8 cellular contexts compared by ENCODE assay signal in the genomic region with DNA sequence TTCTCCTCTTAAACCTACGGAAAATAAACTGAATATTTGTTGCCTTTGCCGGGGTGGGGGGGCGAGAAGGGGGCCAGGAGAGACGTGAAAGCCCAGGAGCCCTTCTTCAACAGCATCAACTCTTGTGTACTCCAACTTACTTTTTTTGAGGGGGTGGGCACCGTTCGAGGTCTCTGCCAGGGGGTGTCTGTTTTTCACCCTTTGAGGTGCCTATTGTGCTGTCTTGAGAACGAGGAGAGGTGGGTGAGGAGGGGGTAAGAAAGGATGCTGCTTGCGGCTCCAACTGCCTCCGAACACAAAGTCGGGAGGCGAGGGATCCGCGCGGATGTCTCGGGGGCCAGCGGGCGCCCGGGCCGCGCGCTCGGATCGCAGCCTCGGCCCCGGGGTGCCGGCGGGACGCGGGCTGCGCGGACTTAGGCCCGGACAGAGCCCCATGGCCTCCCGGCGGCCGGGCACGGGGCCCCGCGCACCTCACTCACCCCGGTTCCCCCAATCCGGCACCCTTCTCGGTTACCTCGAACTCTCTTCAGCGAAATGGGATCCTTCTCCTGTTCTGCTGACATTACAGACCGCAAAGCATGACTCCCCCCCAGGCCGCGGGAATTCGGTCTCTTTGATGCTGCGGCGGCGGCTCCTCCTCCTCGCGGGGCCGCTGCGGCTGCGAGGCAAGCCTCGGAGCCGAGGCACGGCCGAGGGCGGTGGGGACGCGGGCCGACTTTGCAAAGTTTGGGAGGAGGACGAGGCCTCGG. TPM values are rescaled to one million over a fixed set of nuclear protein-coding genes. Genes with fewer than 3 reads are reported as not detected.
DNase-seq lines count a peak whose midpoint lies in the region; ATAC-seq and TF ChIP-seq lines count a peak whose summit lies in the region.

No MANE protein-coding gene starts in this region.

- H3K4me1 Mint-ChIP-seq in activated CD4-positive, alpha-beta T cell treated with anti-CD3 and anti-CD28 coated beads, Interleukin-2, amount 10 ng/mL, durations not matched to agents 24 days and 14 days: peaks cover 2% of the 10 kb centered on the region
- peaks cover 1 to 5% (median 3%) of the 10 kb centered on the region in 4 donors for H3K4me1 Mint-ChIP-seq in naive thymus-derived CD8-positive, alpha-beta T cell

- peaks cover 6% of the 10 kb centered on the region for H3K79me2 ChIP-seq in fibroblast of lung (ENCODE audit: control insufficient read depth, insufficient read depth, low read length)

- H3K27ac ChIP-seq in fibroblast of lung (ENCODE audit: insufficient read depth, low read length): peak overlapping the region; percentile 64

- no peak for TF ChIP-seq CTCF in GM10266 (IDR thresholded peaks at IDR 0.05; ENCODE audit: control insufficient read depth, insufficient read depth, low read depth, missing control alignments)
- TF ChIP-seq CTCF in fibroblast of lung (conservative IDR thresholded peaks at IDR 0.05 in 1 of 2, IDR thresholded peaks at IDR 0.05 in 1 of 2; ENCODE audit: low read depth in 1 of 2, low read length in 2 of 2): no peak

- H3K27me3 ChIP-seq in fibroblast of lung (ENCODE audit: control insufficient read depth, insufficient read depth, low read length): no peaks in the 10 kb centered on the region

- no peak overlapping the region for H3K27ac Mint-ChIP-seq in activated CD4-positive, alpha-beta T cell treated with anti-CD3 and anti-CD28 coated beads, Interleukin-2, amount 10 ng/mL, durations not matched to agents 24 days and 14 days
- H3K27ac Mint-ChIP-seq in naive thymus-derived CD8-positive, alpha-beta T cell: no peak overlapping the region

- H3K4me1 ChIP-seq in fibroblast of lung (ENCODE audit: control insufficient read depth, extremely low read depth, insufficient read depth, low read length): no peaks in the 10 kb centered on the region

- intact Hi-C loops in activated CD4-positive, alpha-beta T cell treated with anti-CD3 and anti-CD28 coated beads, Interleukin-2, amount 10 ng/mL, durations not matched to agents 24 days and 14 days (cut with micrococcal nuclease): no loop called here

- peak overlapping the region; percentile 65 for H2AFZ ChIP-seq in fibroblast of lung (ENCODE audit: low read length)

- no peaks in the 10 kb centered on the region for H3K36me3 Mint-ChIP-seq in activated CD4-positive, alpha-beta T cell treated with anti-CD3 and anti-CD28 coated beads, Interleukin-2, amount 10 ng/mL, durations not matched to agents 24 days and 14 days (ENCODE audit: low read depth)
- H3K36me3 Mint-ChIP-seq in naive thymus-derived CD8-positive, alpha-beta T cell: peaks cover 0 to 2% (median 0%) of the 10 kb centered on the region in 3 donors

- H3K9ac ChIP-seq in fibroblast of lung (ENCODE audit: insufficient read depth, low read length): peak overlapping the region; percentile 76

- H4K20me1 ChIP-seq in fibroblast of lung (ENCODE audit: control insufficient read depth, extremely low read depth, insufficient read depth, low read length): no peaks in the 10 kb centered on the region

- POLR2A ChIA-PET in naive thymus-derived CD8-positive, alpha-beta T cell (lab: Charles Lee): no interaction called here

- peak overlapping the region; percentile 96 for H3K4me2 ChIP-seq in fibroblast of lung (ENCODE audit: extremely low read depth, insufficient read depth, low read length)

- H3K36me3 ChIP-seq in fibroblast of lung (ENCODE audit: control insufficient read depth, insufficient read depth, low read length): no peaks in the 10 kb centered on the region

- H3K9me3 ChIP-seq in fibroblast of lung (ENCODE audit: control insufficient read depth, insufficient read depth, low read depth, low read length): no peaks in the 10 kb centered on the region

- ATAC-seq in naive thymus-derived CD8-positive, alpha-beta T cell: peak in 1 of 2 donors; percentile 54
- ATAC-seq in HG03139 (IDR thresholded peaks at IDR 0.05; ENCODE audit: unreplicated experiment): no peak

- DNase-seq in 8988T (peak; percentile 43), GM10266 (ENCODE audit: extremely low spot score) (peak; percentile 63), HK-2 (ENCODE audit: unreplicated experiment) (peak; percentile 48), fibroblast of lung (ENCODE audit: low read depth in 2 of 2) (peak; percentile 53 to 70), ureter (ENCODE audit: low spot score) (no peak)
- peak; percentile 62 for DNase-seq in activated CD4-positive, alpha-beta T cell treated with anti-CD3 and anti-CD28 coated beads, Interleukin-2, amount 10 ng/mL, durations not matched to agents 24 days and 14 days
- DNase-seq in naive thymus-derived CD8-positive, alpha-beta T cell: peak in 1 of 10 donors; percentile 13

- peak overlapping the region; percentile 73 to 88 (median 80) for H3K4me3 ChIP-seq in fibroblast of lung (replicated peaks in 1 of 4; ENCODE audit: control extremely low read depth in 1 of 4, insufficient read depth in 1 of 4, low read depth in 3 of 4, low read length in 4 of 4)

- H3K4me3 Mint-ChIP-seq in activated CD4-positive, alpha-beta T cell treated with anti-CD3 and anti-CD28 coated beads, Interleukin-2, amount 10 ng/mL, durations not matched to agents 24 days and 14 days: peak overlapping the region; percentile 47
- H3K4me3 Mint-ChIP-seq in naive thymus-derived CD8-positive, alpha-beta T cell: peak overlapping the region in 9 of 10 donors; percentile 36 to 70 (median 55)

- H3K27me3 Mint-ChIP-seq in activated CD4-positive, alpha-beta T cell treated with anti-CD3 and anti-CD28 coated beads, Interleukin-2, amount 10 ng/mL, durations not matched to agents 24 days and 14 days: peaks cover 50% of the 10 kb centered on the region
- peaks cover 21 to 55% (median 39%) of the 10 kb centered on the region in 5 donors for H3K27me3 Mint-ChIP-seq in naive thymus-derived CD8-positive, alpha-beta T cell

- H3K9me3 Mint-ChIP-seq in activated CD4-positive, alpha-beta T cell treated with anti-CD3 and anti-CD28 coated beads, Interleukin-2, amount 10 ng/mL, durations not matched to agents 24 days and 14 days: no peaks in the 10 kb centered on the region
- peaks cover 0 to 4% (median 0%) of the 10 kb centered on the region in 9 donors for H3K9me3 Mint-ChIP-seq in naive thymus-derived CD8-positive, alpha-beta T cell

RNA-seq across cellular contexts. Expression of gene PYGO1, which starts 0.7 kb away (rescaled TPM):
- not detected in 2 replicates for total RNA-seq in activated CD4-positive, alpha-beta T cell treated with anti-CD3 and anti-CD28 coated beads, Interleukin-2, amount 10 ng/mL, durations not matched to agents 24 days and 14 days
- total RNA-seq in fibroblast of lung: 7.7 and 10.1 TPM in 2 replicates
- 9.6 and 11.3 TPM in 2 replicates for polyA plus RNA-seq in fibroblast of lung
- 4.1 and 5.4 TPM in 2 replicates for polyA plus RNA-seq in fibroblast of lung (2012)
- 1.6 and 3.0 TPM in 2 replicates for polyA minus RNA-seq in fibroblast of lung (ENCODE audit: low replicate concordance)
- total RNA-seq in naive thymus-derived CD8-positive, alpha-beta T cell: not detected
- polyA plus RNA-seq in naive thymus-derived CD8-positive, alpha-beta T cell: not detected
- total RNA-seq in ureter: 10.7 TPM
